In the genomic region with DNA sequence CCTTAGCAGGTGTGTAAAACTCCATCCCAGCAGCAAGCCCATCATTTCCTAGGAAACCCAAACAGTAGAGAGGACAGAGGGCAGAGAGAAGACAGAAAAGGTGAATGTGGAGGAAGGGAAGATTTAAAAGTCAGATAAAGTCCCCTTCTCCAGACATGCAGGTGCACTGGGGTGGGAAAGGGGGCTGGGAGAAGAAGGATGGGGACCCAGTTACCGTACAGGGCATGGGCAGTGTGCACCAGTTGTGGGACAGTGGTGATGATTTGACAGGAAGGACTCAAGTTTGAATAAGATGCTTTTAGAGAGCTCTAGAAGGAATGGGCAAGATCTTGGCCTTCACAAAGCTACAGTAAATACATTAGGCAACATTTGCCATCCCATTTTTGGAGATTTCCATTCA, we compare ENCODE assay signal across 36 cellular contexts.
"Had no signal": no experiment of that assay in that cellular context is flagged by ENCODE, and none has a peak within 500 bp of the region (broad histone marks: within the 10 kb centered on the region; RNA-seq: fewer than 3 reads in every experiment).

No MANE protein-coding gene starts in this region.

- H3K4me1 Mint-ChIP-seq: activated B cell treated with CpG ODN at 0.5 μM for 24 hours; activated CD4-positive, alpha-beta T cell treated with anti-CD3 and anti-CD28 coated beads, Interleukin-2, amount 10 ng/mL, durations not matched to agents 24 days and 14 days; activated naive CD8-positive, alpha-beta T cell treated with anti-CD3 and anti-CD28 coated beads for 36 hours; activated T-helper 17 cell treated with anti-CD3 and anti-CD28 coated beads, Interleukin-2, amount 50 U/mL, for 72 hours; central memory CD8-positive, alpha-beta T cell had no signal

- H3K27me3 ChIP-seq: adrenal gland, body of pancreas, brain microvascular endothelial cell, breast epithelium had no signal

- H3K27ac Mint-ChIP-seq: activated B cell treated with CpG ODN at 0.5 μM for 24 hours; activated CD4-positive, alpha-beta memory T cell treated with anti-CD3 and anti-CD28 coated beads for 36 hours; activated CD4-positive, alpha-beta T cell treated with anti-CD3 and anti-CD28 coated beads, Interleukin-2, amount 10 ng/mL, durations not matched to agents 24 days and 14 days; activated CD8-positive, alpha-beta T cell treated with anti-CD3 and anti-CD28 coated beads for 36 hours; activated naive CD4-positive, alpha-beta T cell treated with anti-CD3 and anti-CD28 coated beads for 36 hours; activated naive CD4-positive, alpha-beta T cell treated with anti-CD3 and anti-CD28 coated beads, Interleukin-2, amount 50 U/mL, for 72 hours; activated naive CD8-positive, alpha-beta T cell treated with anti-CD3 and anti-CD28 coated beads for 36 hours; activated T-cell treated with anti-CD3 and anti-CD28 coated beads, Interleukin-2, amount 50 U/mL, for 72 hours; activated T-helper 1 cell treated with anti-CD3 and anti-CD28 coated beads, Interleukin-12 subunit alpha, Interleukin-12 subunit beta, Interleukin-2, Interleukin-4 antibody, amounts not matched to agents 30 ng/mL and 10 ng/mL and 1 ng/mL, durations not matched to agents 14 hours and 24 hours and 36 hours; activated T-helper 17 cell treated with anti-CD3 and anti-CD28 coated beads, Interleukin-2, amount 50 U/mL, for 72 hours; T-helper 1 cell treated with Interleukin-12 subunit alpha and Interleukin-12 subunit beta and Interleukin-4 antibody, amounts not matched to agents 30 μg/mL and 1 μg/mL, for 36 hours; T-helper 2 cell treated with Interferon-gamma antibody and Interleukin-4, amounts not matched to agents 5 μg/mL and 100 μg/mL, for 36 hours had no signal

- H3K36me3 Mint-ChIP-seq: activated CD4-positive, alpha-beta memory T cell treated with anti-CD3 and anti-CD28 coated beads for 36 hours; activated naive CD4-positive, alpha-beta T cell treated with anti-CD3 and anti-CD28 coated beads, Interleukin-2, amount 50 U/mL, for 72 hours; activated naive CD8-positive, alpha-beta T cell treated with anti-CD3 and anti-CD28 coated beads for 36 hours had no signal

- H3K27ac ChIP-seq: adrenal gland, body of pancreas, brain microvascular endothelial cell, breast epithelium, VCaP had no signal

- H3K4me1 ChIP-seq: adrenal gland, body of pancreas, breast epithelium had no signal

- ATAC-seq: activated CD8-positive, alpha-beta T cell treated with anti-CD3 and anti-CD28 coated beads for 36 hours; activated naive CD4-positive, alpha-beta T cell treated with anti-CD3 and anti-CD28 coated beads, Interleukin-2, amount 50 U/mL, for 72 hours; activated T-cell treated with anti-CD3 and anti-CD28 coated beads, Interleukin-2, amount 50 U/mL, for 4 hours; activated T-cell treated with anti-CD3 and anti-CD28 coated beads, Interleukin-2, amount 50 U/mL, for 72 hours; activated T-helper 17 cell treated with anti-CD3 and anti-CD28 coated beads, Interleukin-2, amount 50 U/mL, for 72 hours; body of pancreas had no signal

- H3K9me3 Mint-ChIP-seq: activated B cell treated with CpG ODN at 0.5 μM for 24 hours; activated CD4-positive, alpha-beta memory T cell treated with anti-CD3 and anti-CD28 coated beads for 36 hours; activated CD4-positive, alpha-beta T cell treated with anti-CD3 and anti-CD28 coated beads, Interleukin-2, amount 10 ng/mL, durations not matched to agents 24 days and 14 days; activated CD8-positive, alpha-beta T cell treated with anti-CD3 and anti-CD28 coated beads for 36 hours; activated naive CD4-positive, alpha-beta T cell treated with anti-CD3 and anti-CD28 coated beads for 36 hours; activated naive CD4-positive, alpha-beta T cell treated with anti-CD3 and anti-CD28 coated beads, Interleukin-2, amount 50 U/mL, for 72 hours; activated naive CD8-positive, alpha-beta T cell treated with anti-CD3 and anti-CD28 coated beads for 36 hours; activated T-cell treated with anti-CD3 and anti-CD28 coated beads, Interleukin-2, amount 50 U/mL, for 4 hours; activated T-helper 1 cell treated with anti-CD3 and anti-CD28 coated beads, Interleukin-12 subunit alpha, Interleukin-12 subunit beta, Interleukin-2, Interleukin-4 antibody, amounts not matched to agents 30 ng/mL and 10 ng/mL and 1 ng/mL, durations not matched to agents 14 hours and 24 hours and 36 hours; activated T-helper 17 cell treated with anti-CD3 and anti-CD28 coated beads, Interleukin-2, amount 50 U/mL, for 72 hours; central memory CD8-positive, alpha-beta T cell; T-helper 2 cell treated with Interferon-gamma antibody and Interleukin-4, amounts not matched to agents 5 μg/mL and 100 μg/mL, for 36 hours had no signal

- H3K4me3 ChIP-seq: adrenal gland, body of pancreas, breast epithelium had no signal

- H3K27me3 Mint-ChIP-seq: activated CD4-positive, alpha-beta memory T cell treated with anti-CD3 and anti-CD28 coated beads for 36 hours; activated CD8-positive, alpha-beta T cell treated with anti-CD3 and anti-CD28 coated beads for 36 hours; activated naive CD8-positive, alpha-beta T cell treated with anti-CD3 and anti-CD28 coated beads for 36 hours had no signal

- H3K9me3 ChIP-seq: adrenal gland had no signal

- DNase-seq: activated B cell treated with CpG ODN at 0.5 μM for 24 hours; activated CD4-positive, alpha-beta memory T cell treated with anti-CD3 and anti-CD28 coated beads for 36 hours; activated CD4-positive, alpha-beta T cell treated with anti-CD3 and anti-CD28 coated beads for 4 hours; activated CD4-positive, alpha-beta T cell treated with anti-CD3 and anti-CD28 coated beads, Interleukin-2, amount 10 ng/mL, durations not matched to agents 24 days and 14 days; activated CD4-positive, alpha-beta T cell treated with anti-CD3 and anti-CD28 coated beads, Interleukin-2, amount 50 U/mL, for 1 hour; activated CD4-positive, alpha-beta T cell treated with anti-CD3 and anti-CD28 coated beads, Interleukin-2, amount 50 U/mL, for 4 hours; activated CD4-positive, CD25-positive, alpha-beta regulatory T cell treated with anti-CD3 and anti-CD28 coated beads, Interleukin-2, amount 50 U/mL, for 72 hours; activated CD8-positive, alpha-beta memory T cell treated with anti-CD3 and anti-CD28 coated beads, Interleukin-2, amount 50 U/mL, for 4 hours; activated CD8-positive, alpha-beta T cell treated with anti-CD3 and anti-CD28 coated beads for 36 hours; activated effector memory CD4-positive, alpha-beta T cell treated with anti-CD3 and anti-CD28 coated beads, Interleukin-2, amount 50 U/mL, for 16 hours; activated gamma-delta T cell treated with Interleukin-2 at 50 U/mL for 16 hours; activated naive CD4-positive, alpha-beta T cell; activated naive CD4-positive, alpha-beta T cell treated with anti-CD3 and anti-CD28 coated beads for 36 hours; activated naive CD4-positive, alpha-beta T cell treated with anti-CD3 and anti-CD28 coated beads, Interleukin-2, amount 50 U/mL, for 16 hours; activated naive CD8-positive, alpha-beta T cell treated with anti-CD3 and anti-CD28 coated beads for 36 hours; activated T-cell treated with anti-CD3 and anti-CD28 coated beads for 4 hours; activated T-cell treated with anti-CD3 and anti-CD28 coated beads, Interleukin-2, amount 50 U/mL, for 1 hour; activated T-cell treated with anti-CD3 and anti-CD28 coated beads, Interleukin-2, amount 50 U/mL, for 4 hours; activated T-cell treated with anti-CD3 and anti-CD28 coated beads, Interleukin-2, amount 50 U/mL, for 72 hours; amniotic stem cell; aorta; body of pancreas; brain microvascular endothelial cell; caudate nucleus; T-helper 1 cell; T-helper 2 cell; T-helper 9 cell had no signal

- H3K36me3 ChIP-seq: adrenal gland, brain microvascular endothelial cell, breast epithelium had no signal

- H3K4me3 Mint-ChIP-seq: activated B cell treated with CpG ODN at 0.5 μM for 24 hours; activated CD4-positive, alpha-beta memory T cell treated with anti-CD3 and anti-CD28 coated beads for 36 hours; activated CD4-positive, alpha-beta T cell treated with anti-CD3 and anti-CD28 coated beads, Interleukin-2, amount 10 ng/mL, durations not matched to agents 24 days and 14 days; activated CD8-positive, alpha-beta T cell treated with anti-CD3 and anti-CD28 coated beads for 36 hours; activated naive CD4-positive, alpha-beta T cell treated with anti-CD3 and anti-CD28 coated beads for 36 hours; activated naive CD8-positive, alpha-beta T cell treated with anti-CD3 and anti-CD28 coated beads for 36 hours; activated T-cell treated with anti-CD3 and anti-CD28 coated beads, Interleukin-2, amount 50 U/mL, for 4 hours; activated T-cell treated with anti-CD3 and anti-CD28 coated beads, Interleukin-2, amount 50 U/mL, for 72 hours; activated T-helper 1 cell treated with anti-CD3 and anti-CD28 coated beads, Interleukin-12 subunit alpha, Interleukin-12 subunit beta, Interleukin-2, Interleukin-4 antibody, amounts not matched to agents 30 ng/mL and 10 ng/mL and 1 ng/mL, durations not matched to agents 14 hours and 24 hours and 36 hours; activated T-helper 17 cell treated with anti-CD3 and anti-CD28 coated beads, Interleukin-2, amount 50 U/mL, for 72 hours; central memory CD8-positive, alpha-beta T cell; T-helper 1 cell treated with Interleukin-12 subunit alpha and Interleukin-12 subunit beta and Interleukin-4 antibody, amounts not matched to agents 30 μg/mL and 1 μg/mL, for 36 hours; T-helper 2 cell treated with Interferon-gamma antibody and Interleukin-4, amounts not matched to agents 5 μg/mL and 100 μg/mL, for 36 hours had no signal
